In the genomic region with DNA sequence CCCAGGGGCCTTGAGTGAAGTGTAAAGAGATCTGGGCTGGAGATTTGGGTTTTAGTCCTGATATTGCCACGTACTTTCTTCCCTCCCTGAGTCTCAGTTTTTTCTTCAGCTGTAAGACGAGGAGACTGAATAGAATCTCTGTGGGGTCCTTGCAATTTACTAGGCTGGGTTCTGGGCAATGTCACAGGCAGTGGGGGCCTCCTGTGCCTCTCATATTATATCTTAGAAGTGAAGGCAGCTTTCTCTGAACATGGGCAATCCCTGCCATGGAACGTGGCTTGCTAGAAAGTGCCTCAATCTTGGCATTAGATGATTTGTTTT, we compare ENCODE assay signal across 11 cellular contexts.
DNase-seq lines count a peak whose midpoint lies in the region; ATAC-seq, FAIRE-seq and TF ChIP-seq lines count a peak whose summit lies in the region.
"Had no signal": no experiment of that assay in that cellular context is flagged by ENCODE, and none has a peak within 500 bp of the region (broad histone marks: within the 10 kb centered on the region; RNA-seq: fewer than 3 reads in every experiment).

No MANE protein-coding gene starts in this region.

- peak overlapping the region; percentile 50 for H3K4me3 Mint-ChIP-seq in natural killer cell

- H3K36me3 Mint-ChIP-seq in natural killer cell, result no peaks in the 10 kb centered on the region

- peaks cover 24% of the 10 kb centered on the region for H3K4me1 ChIP-seq in ACC112 (ENCODE audit: control insufficient read depth, insufficient read depth, low read length, unreplicated experiment)

- TF ChIP-seq CTCF in HL-60 (IDR thresholded peaks at IDR 0.05; ENCODE audit: insufficient read depth, low read length) (no peak), cardiac fibroblast (IDR thresholded peaks at IDR 0.05; ENCODE audit: low read depth, low read length) (no peak), natural killer cell (IDR thresholded peaks at IDR 0.05) (no peak)

- ATAC-seq in natural killer cell, result no peak

- H3K36me3 ChIP-seq in ACC112 (ENCODE audit: insufficient read depth, low read length), result no peaks in the 10 kb centered on the region

- no peak for DNase-seq in HL-60 (ENCODE audit: low read depth in 1 of 2, low spot score in 1 of 2)
- no peak for DNase-seq in cardiac fibroblast (ENCODE audit: low read depth in 2 of 2)
- no peak for DNase-seq in natural killer cell
- no peak for DNase-seq in NCI-H1694 (lab: John Stamatoyannopoulos, UW)
- DNase-seq in hepatic stellate cell (ENCODE audit: low spot score), result no peak
- DNase-seq in urothelium cell line (ENCODE audit: low spot score), result no peak
- no peak for DNase-seq in NCI-H2196 treated with DMSO at 0.1 percent for 48 hours (lab: John Stamatoyannopoulos, UW; ENCODE audit: unreplicated experiment)
- DNase-seq: activated CD8-positive, alpha-beta memory T cell treated with anti-CD3 and anti-CD28 coated beads, Interleukin-2, amount 50 U/mL, for 48 hours had no signal

- H3K27me3 ChIP-seq in ACC112 (ENCODE audit: insufficient read depth, low read length) (no peaks in the 10 kb centered on the region), HL-60 (ENCODE audit: insufficient read depth, poor library complexity, severe bottlenecking) (no peaks in the 10 kb centered on the region)

- no peaks in the 10 kb centered on the region for H3K27me3 Mint-ChIP-seq in natural killer cell (ENCODE audit: low read depth in 2 of 2)

- H3K27ac ChIP-seq in ACC112 (ENCODE audit: low read depth, low read length) (peak overlapping the region; percentile 65), HL-60 (replicated peaks) (peak overlapping the region; percentile 70)

- no peaks in the 10 kb centered on the region for H3K9me3 Mint-ChIP-seq in natural killer cell

- H3K27ac Mint-ChIP-seq in natural killer cell, result peak overlapping the region; percentile 33 to 51

- intact Hi-C loops in natural killer cell (cut with micrococcal nuclease), result no loop called here

- no peak for FAIRE-seq in urothelium cell line (lab: Jason Lieb, UNC)
- FAIRE-seq: colon, islet of Langerhans had no signal

- H3K4me3 ChIP-seq in ACC112 (ENCODE audit: low read depth, low read length), result peak overlapping the region; percentile 43
- no peak overlapping the region for H3K4me3 ChIP-seq in HL-60 (replicated peaks; ENCODE audit: insufficient read depth, low read length)
- H3K4me3 ChIP-seq in cardiac fibroblast (replicated peaks in 1 of 2; ENCODE audit: low read depth in 2 of 2, low read length in 2 of 2), result peak overlapping the region; percentile 2 to 32

- peaks cover 38 to 39% of the 10 kb centered on the region in 2 donors for H3K4me1 Mint-ChIP-seq in natural killer cell

- H2AFZ ChIP-seq in ACC112 (ENCODE audit: low read length, unreplicated experiment), result peak overlapping the region; percentile 42

- no peaks in the 10 kb centered on the region for H3K79me2 ChIP-seq in ACC112 (ENCODE audit: control insufficient read depth, insufficient read depth, low read length, unreplicated experiment)
